ENCODE assay signal across 15 cellular contexts in the genomic region with DNA sequence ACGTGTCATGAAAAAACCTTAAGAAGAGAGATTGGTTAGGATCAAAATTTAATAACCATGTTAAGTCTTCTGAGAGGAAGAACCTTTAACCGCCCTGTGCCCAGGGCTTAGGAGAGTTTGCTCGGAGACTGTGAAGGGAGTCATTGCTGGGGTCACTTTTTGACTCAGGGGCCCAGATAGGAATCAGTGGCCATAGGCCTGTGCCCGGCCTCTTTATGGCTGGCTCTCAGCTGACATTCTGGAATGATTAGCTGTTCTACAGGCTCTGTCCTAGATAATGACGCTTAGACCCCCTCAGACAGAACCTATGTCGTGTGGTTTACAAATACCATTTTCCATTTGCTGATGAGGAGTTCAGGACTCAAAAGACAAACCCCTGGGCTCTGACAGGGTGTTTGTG.
"Had no signal": no experiment of that assay in that cellular context is flagged by ENCODE, and none has a peak within 500 bp of the region (broad histone marks: within the 10 kb centered on the region; RNA-seq: fewer than 3 reads in every experiment).

No MANE protein-coding gene starts in this region.

- H3K27me3 ChIP-seq: adrenal gland, cardiac muscle cell, ovary, thyroid gland had no signal

- ATAC-seq: activated T-cell treated with anti-CD3 and anti-CD28 coated beads, Interleukin-2, amount 50 U/mL, for 4 hours; stimulated activated naive B cell treated with anti-CD40 and anti-IgM and Interleukin-4, amounts not matched to agents 10 μg/mL and 1 μg/mL and 100 μg/mL, for 72 hours had no signal

- H3K9me3 Mint-ChIP-seq: activated naive CD4-positive, alpha-beta T cell treated with anti-CD3 and anti-CD28 coated beads, Interleukin-2, amount 50 U/mL, for 72 hours; activated T-cell treated with anti-CD3 and anti-CD28 coated beads, Interleukin-2, amount 50 U/mL, for 4 hours; stimulated activated naive B cell treated with anti-CD40 and anti-IgM and Interleukin-4, amounts not matched to agents 10 μg/mL and 1 μg/mL and 100 μg/mL, for 72 hours had no signal

- DNase-seq: activated CD4-positive, alpha-beta T cell treated with anti-CD3 and anti-CD28 coated beads, Interleukin-2, amount 50 U/mL, for 1 hour; activated CD4-positive, CD25-positive, alpha-beta regulatory T cell treated with anti-CD3 and anti-CD28 coated beads, Interleukin-2, amount 50 U/mL, for 72 hours; activated CD8-positive, alpha-beta memory T cell treated with anti-CD3 and anti-CD28 coated beads, Interleukin-2, amount 50 U/mL, for 4 hours; activated effector memory CD4-positive, alpha-beta T cell treated with anti-CD3 and anti-CD28 coated beads, Interleukin-2, amount 50 U/mL, for 16 hours; activated T-cell treated with anti-CD3 and anti-CD28 coated beads, Interleukin-2, amount 50 U/mL, for 4 hours; adrenal gland; foreskin melanocyte; ovary; stimulated activated naive B cell treated with anti-CD40 and anti-IgM and Interleukin-4, amounts not matched to agents 10 μg/mL and 1 μg/mL and 100 μg/mL, for 72 hours; T1000; thyroid gland had no signal

- H3K4me3 ChIP-seq: adrenal gland, cardiac muscle cell, lung, ovary, thyroid gland had no signal

- H3K27ac Mint-ChIP-seq: stimulated activated naive B cell treated with anti-CD40 and anti-IgM and Interleukin-4, amounts not matched to agents 10 μg/mL and 1 μg/mL and 100 μg/mL, for 72 hours had no signal

- H3K4me3 Mint-ChIP-seq: activated T-cell treated with anti-CD3 and anti-CD28 coated beads, Interleukin-2, amount 50 U/mL, for 4 hours; stimulated activated naive B cell treated with anti-CD40 and anti-IgM and Interleukin-4, amounts not matched to agents 10 μg/mL and 1 μg/mL and 100 μg/mL, for 72 hours had no signal

- H3K36me3 ChIP-seq: adrenal gland, cardiac muscle cell, ovary had no signal

- H3K9me3 ChIP-seq: adrenal gland, ovary, thyroid gland had no signal

- H3K4me1 Mint-ChIP-seq: stimulated activated naive B cell treated with anti-CD40 and anti-IgM and Interleukin-4, amounts not matched to agents 10 μg/mL and 1 μg/mL and 100 μg/mL, for 72 hours had no signal

- H3K27ac ChIP-seq: adrenal gland, cardiac muscle cell, epithelial cell of prostate, ovary, thyroid gland had no signal

- H3K36me3 Mint-ChIP-seq: activated naive CD4-positive, alpha-beta T cell treated with anti-CD3 and anti-CD28 coated beads, Interleukin-2, amount 50 U/mL, for 72 hours had no signal

- H3K27me3 Mint-ChIP-seq: stimulated activated naive B cell treated with anti-CD40 and anti-IgM and Interleukin-4, amounts not matched to agents 10 μg/mL and 1 μg/mL and 100 μg/mL, for 72 hours had no signal
